24 cellular contexts compared by ENCODE assay signal in genomic region chr16:73569266-73569665, GRCh38.
"Had no signal": no experiment of that assay in that cellular context is flagged by ENCODE, and none has a peak within 500 bp of the region (broad histone marks: within the 10 kb centered on the region; RNA-seq: fewer than 3 reads in every experiment).

No MANE protein-coding gene starts in this region.

- H3K9ac ChIP-seq: KMS-11, SK-N-SH had no signal

- FAIRE-seq: HTR-8/SVneo had no signal

- ATAC-seq: Panc1, PC-3, T-cell had no signal

- H3K4me2 ChIP-seq: KMS-11, SK-N-SH had no signal

- DNase-seq: MV-4-11; NCI-H1048; NCI-H1105; NCI-H1417; NCI-H1436 treated with DMSO at 0.1 percent for 48 hours; NCI-H1694; NCI-H187 treated with DMSO at 0.1 percent for 48 hours; NCI-H2029 treated with DMSO at 0.1 percent for 48 hours; NCI-H2171 treated with DMSO at 0.1 percent for 48 hours; NCI-H345; NCI-H446 treated with DMSO at 0.1 percent for 48 hours; NCI-H510A treated with DMSO at 0.1 percent for 48 hours; NCI-H526; NK-92 treated with Interleukin-12 subunit alpha and Interleukin-12 subunit beta, amount 100 ng/mL, for 24 hours; PC-3; SHP77; SW 1271; T-cell had no signal

- H3K27ac ChIP-seq: HL-60, KMS-11, RWPE1 had no signal

- H3K9me3 ChIP-seq: SK-N-SH had no signal
